18 cellular contexts compared by ENCODE assay signal in genomic region chr3:33076952-33077351, GRCh38. TPM values are rescaled to one million over a fixed set of nuclear protein-coding genes. Genes with fewer than 3 reads are reported as not detected.
DNase-seq lines count a peak whose midpoint lies in the region; ATAC-seq and TF ChIP-seq lines count a peak whose summit lies in the region.
"Had no signal": no experiment of that assay in that cellular context is flagged by ENCODE, and none has a peak within 500 bp of the region (broad histone marks: within the 10 kb centered on the region; RNA-seq: fewer than 3 reads in every experiment).

No MANE protein-coding gene starts in this region.

- H3K4me1 ChIP-seq in CD8-positive, alpha-beta T cell (ENCODE audit: insufficient read depth, low read length): no peaks in the 10 kb centered on the region
- H3K4me1 ChIP-seq in effector memory CD4-positive, alpha-beta T cell (ENCODE audit: control insufficient read depth, insufficient read depth, low read length, poor library complexity, severe bottlenecking): peaks cover 4% of the 10 kb centered on the region
- H3K4me1 ChIP-seq: BE2C had no signal

- peaks cover 5% of the 10 kb centered on the region for H3K36me3 ChIP-seq in CD8-positive, alpha-beta T cell (ENCODE audit: insufficient read depth, low read length)
- no peaks in the 10 kb centered on the region for H3K36me3 ChIP-seq in WERI-Rb-1
- H3K36me3 ChIP-seq in effector memory CD4-positive, alpha-beta T cell (ENCODE audit: control insufficient read depth, insufficient read depth, low read length): no peaks in the 10 kb centered on the region
- H3K36me3 ChIP-seq: BE2C had no signal

- H3K36me3 Mint-ChIP-seq in CD8-positive, alpha-beta T cell: peaks cover 17% of the 10 kb centered on the region
- peaks cover 41% of the 10 kb centered on the region for H3K36me3 Mint-ChIP-seq in activated T-helper 17 cell treated with anti-CD3 and anti-CD28 coated beads, Interleukin-2, amount 50 U/mL, for 72 hours (ENCODE audit: low read depth)
- H3K36me3 Mint-ChIP-seq in stimulated activated effector memory CD8-positive, alpha-beta T cell treated with anti-CD3 and anti-CD28 coated beads, Interleukin-12 subunit alpha, Interleukin-12 subunit beta, amount 100 ng/mL, for 72 hours: peaks cover 21% of the 10 kb centered on the region

- H3K4me3 ChIP-seq in CD8-positive, alpha-beta T cell (ENCODE audit: low read depth, low read length): no peak overlapping the region
- H3K4me3 ChIP-seq in WERI-Rb-1 (ENCODE audit: low read depth, low read length): no peak overlapping the region
- H3K4me3 ChIP-seq in effector memory CD4-positive, alpha-beta T cell (ENCODE audit: insufficient read depth, low read depth, low read length, poor library complexity, severe bottlenecking): no peak overlapping the region
- H3K4me3 ChIP-seq: GM23248 had no signal

- POLR2A ChIA-PET in CD8-positive, alpha-beta T cell (lab: Charles Lee): no interaction called here

- TF ChIP-seq CTCF in CD8-positive, alpha-beta T cell (IDR thresholded peaks at IDR 0.05): no peak
- TF ChIP-seq CTCF in WERI-Rb-1 (IDR thresholded peaks at IDR 0.05; ENCODE audit: low read depth, low read length): no peak

- H3K27me3 ChIP-seq in CD8-positive, alpha-beta T cell (ENCODE audit: insufficient read depth, low read length): no peaks in the 10 kb centered on the region
- no peaks in the 10 kb centered on the region for H3K27me3 ChIP-seq in WERI-Rb-1 (ENCODE audit: insufficient read depth, low read depth, severe bottlenecking)
- no peaks in the 10 kb centered on the region for H3K27me3 ChIP-seq in effector memory CD4-positive, alpha-beta T cell (replicated peaks; ENCODE audit: control insufficient read depth, insufficient read depth, low read length, poor library complexity, severe bottlenecking)
- H3K27me3 ChIP-seq: BE2C had no signal

- no peak for DNase-seq in CD8-positive, alpha-beta T cell
- DNase-seq in islet precursor cell: peak; percentile 10
- DNase-seq in stimulated activated effector memory CD8-positive, alpha-beta T cell treated with anti-CD3 and anti-CD28 coated beads, Interleukin-12 subunit alpha, Interleukin-12 subunit beta, amount 100 ng/mL, for 72 hours (ENCODE audit: low spot score in 2 of 2): no peak
- no peak for DNase-seq in Ammon's horn (ENCODE audit: low spot score)
- no peak for DNase-seq in WERI-Rb-1
- no peak for DNase-seq in effector memory CD4-positive, alpha-beta T cell
- DNase-seq: ACHN; BE2C; CD4-positive, alpha-beta memory T cell; COR-L47; DMS153; DMS79 treated with DMSO at 0.1 percent for 48 hours; EL; GM23248; H7 had no signal

- peak overlapping the region; percentile 13 for H3K27ac Mint-ChIP-seq in CD8-positive, alpha-beta T cell
- peak overlapping the region; percentile 66 for H3K27ac Mint-ChIP-seq in activated T-helper 17 cell treated with anti-CD3 and anti-CD28 coated beads, Interleukin-2, amount 50 U/mL, for 72 hours
- peak overlapping the region; percentile 4 for H3K27ac Mint-ChIP-seq in stimulated activated effector memory CD8-positive, alpha-beta T cell treated with anti-CD3 and anti-CD28 coated beads, Interleukin-12 subunit alpha, Interleukin-12 subunit beta, amount 100 ng/mL, for 72 hours

- H3K9me3 Mint-ChIP-seq in CD8-positive, alpha-beta T cell: no peaks in the 10 kb centered on the region
- H3K9me3 Mint-ChIP-seq in activated T-helper 17 cell treated with anti-CD3 and anti-CD28 coated beads, Interleukin-2, amount 50 U/mL, for 72 hours: no peaks in the 10 kb centered on the region
- H3K9me3 Mint-ChIP-seq in stimulated activated effector memory CD8-positive, alpha-beta T cell treated with anti-CD3 and anti-CD28 coated beads, Interleukin-12 subunit alpha, Interleukin-12 subunit beta, amount 100 ng/mL, for 72 hours: no peaks in the 10 kb centered on the region
- H3K9me3 Mint-ChIP-seq: CD4-positive, alpha-beta memory T cell had no signal

- no peak overlapping the region for H3K27ac ChIP-seq in CD8-positive, alpha-beta T cell (ENCODE audit: low read depth, low read length)
- no peak overlapping the region for H3K27ac ChIP-seq in WERI-Rb-1
- H3K27ac ChIP-seq in effector memory CD4-positive, alpha-beta T cell (ENCODE audit: insufficient read depth, low read length, poor library complexity, severe bottlenecking): no peak overlapping the region
- H3K27ac ChIP-seq: C4-2B, GM23248 had no signal

- peaks cover 10% of the 10 kb centered on the region for H3K4me1 Mint-ChIP-seq in CD8-positive, alpha-beta T cell (ENCODE audit: low read depth)
- H3K4me1 Mint-ChIP-seq in activated T-helper 17 cell treated with anti-CD3 and anti-CD28 coated beads, Interleukin-2, amount 50 U/mL, for 72 hours: peaks cover 41% of the 10 kb centered on the region
- peaks cover 43% of the 10 kb centered on the region for H3K4me1 Mint-ChIP-seq in stimulated activated effector memory CD8-positive, alpha-beta T cell treated with anti-CD3 and anti-CD28 coated beads, Interleukin-12 subunit alpha, Interleukin-12 subunit beta, amount 100 ng/mL, for 72 hours

- no peaks in the 10 kb centered on the region for H3K9me3 ChIP-seq in CD8-positive, alpha-beta T cell (ENCODE audit: low read length)
- no peaks in the 10 kb centered on the region for H3K9me3 ChIP-seq in WERI-Rb-1 (ENCODE audit: severe bottlenecking)
- no peaks in the 10 kb centered on the region for H3K9me3 ChIP-seq in effector memory CD4-positive, alpha-beta T cell (ENCODE audit: control insufficient read depth, low read length)
- H3K9me3 ChIP-seq: BE2C had no signal

- no peak overlapping the region for H3K4me3 Mint-ChIP-seq in CD8-positive, alpha-beta T cell
- no peak overlapping the region for H3K4me3 Mint-ChIP-seq in activated T-helper 17 cell treated with anti-CD3 and anti-CD28 coated beads, Interleukin-2, amount 50 U/mL, for 72 hours
- no peak overlapping the region for H3K4me3 Mint-ChIP-seq in stimulated activated effector memory CD8-positive, alpha-beta T cell treated with anti-CD3 and anti-CD28 coated beads, Interleukin-12 subunit alpha, Interleukin-12 subunit beta, amount 100 ng/mL, for 72 hours
- H3K4me3 Mint-ChIP-seq: CD4-positive, alpha-beta memory T cell had no signal

- CTCF ChIA-PET in CD8-positive, alpha-beta T cell (lab: Charles Lee): interaction anchor here (0.7 to 12.0 kb wide), 2 partner anchors 12 to 127 kb away, joined by 3 to 272 read pairs; partner anchors contain the start of gene CCR4

- intact Hi-C loops in CD8-positive, alpha-beta T cell (cut with DNase I, micrococcal nuclease): loop anchor here in 1 of 2 experiments (5.0 kb wide), 1 partner anchor 35 kb away; no protein-coding TSS in a partner anchor

- H3K27me3 Mint-ChIP-seq in CD8-positive, alpha-beta T cell (ENCODE audit: low read depth): no peaks in the 10 kb centered on the region
- H3K27me3 Mint-ChIP-seq in activated T-helper 17 cell treated with anti-CD3 and anti-CD28 coated beads, Interleukin-2, amount 50 U/mL, for 72 hours: no peaks in the 10 kb centered on the region
- H3K27me3 Mint-ChIP-seq: CD4-positive, alpha-beta memory T cell had no signal

- ATAC-seq in CD8-positive, alpha-beta T cell: no peak
- no peak for ATAC-seq in activated T-helper 17 cell treated with anti-CD3 and anti-CD28 coated beads, Interleukin-2, amount 50 U/mL, for 72 hours (replicated peaks)
- ATAC-seq in stimulated activated effector memory CD8-positive, alpha-beta T cell treated with anti-CD3 and anti-CD28 coated beads, Interleukin-12 subunit alpha, Interleukin-12 subunit beta, amount 100 ng/mL, for 72 hours: no peak
- ATAC-seq in GM21423 (IDR thresholded peaks at IDR 0.05; ENCODE audit: unreplicated experiment): no peak

RNA-seq across cellular contexts. Expression of gene GLB1, which starts 20.0 kb away (rescaled TPM):
- total RNA-seq in CD8-positive, alpha-beta T cell: 10 to 100 TPM; 13.3 to 14.7 TPM
- 100 to 1,000 TPM in 1 of 2 donors, 10 to 100 TPM in 1; 54.5 to 121 TPM for total RNA-seq in activated T-helper 17 cell treated with anti-CD3 and anti-CD28 coated beads, Interleukin-2, amount 50 U/mL, for 72 hours

RNA-seq across cellular contexts. Expression of gene TMPPE, which starts 20.0 kb away (rescaled TPM):
- total RNA-seq in CD8-positive, alpha-beta T cell: 1 to 10 TPM; 4.6 to 4.8 TPM
- 10 to 100 TPM in 1 of 2 donors, 1 to 10 TPM in 1; 8.8 to 12.7 TPM for total RNA-seq in activated T-helper 17 cell treated with anti-CD3 and anti-CD28 coated beads, Interleukin-2, amount 50 U/mL, for 72 hours

RNA-seq across cellular contexts. Expression of gene CRTAP, which starts 36.9 kb away (rescaled TPM):
- total RNA-seq in CD8-positive, alpha-beta T cell: 10 to 100 TPM; 21.7 to 23.5 TPM
- total RNA-seq in activated T-helper 17 cell treated with anti-CD3 and anti-CD28 coated beads, Interleukin-2, amount 50 U/mL, for 72 hours: 10 to 100 TPM; 38.2 to 60.7 TPM

Comparison
In these comparisons a context has a peak if more than half of its experiments do, and no peak if none do; other contexts are left out.
1. H3K27ac Mint-ChIP-seq: peak in every context shown above with its lines; median percentile 66 in activated T-helper 17 cell treated with anti-CD3 and anti-CD28 coated beads, Interleukin-2, amount 50 U/mL, for 72 hours; 13 in CD8-positive, alpha-beta T cell; 4 in stimulated activated effector memory CD8-positive, alpha-beta T cell treated with anti-CD3 and anti-CD28 coated beads, Interleukin-12 subunit alpha, Interleukin-12 subunit beta, amount 100 ng/mL, for 72 hours.